27 cellular contexts compared by ENCODE assay signal in genomic region chr1:53514436-53514835, GRCh38. TPM values are rescaled to one million over a fixed set of nuclear protein-coding genes. Genes with fewer than 3 reads are reported as not detected.
A peak's percentile ranks its signal among the peaks of the same experiment; 100 is the strongest.
DNase-seq lines count a peak whose midpoint lies in the region; ATAC-seq, FAIRE-seq and TF ChIP-seq lines count a peak whose summit lies in the region.
"Had no signal": no experiment of that assay in that cellular context is flagged by ENCODE, and none has a peak within 500 bp of the region (broad histone marks: within the 10 kb centered on the region; RNA-seq: fewer than 3 reads in every experiment).

No MANE protein-coding gene starts in this region.

- peaks cover 4% of the 10 kb centered on the region for H3K27me3 ChIP-seq in osteoblast (ENCODE audit: insufficient read depth, low read length)
- H3K27me3 ChIP-seq in SJCRH30: peaks cover 43% of the 10 kb centered on the region; the same call in 1 of the 2 replicates
- H3K27me3 ChIP-seq: BE2C; BLaER1 treated with 17β-estradiol and CSF1 and Interleukin-3, amounts not matched to agents 10 nM and 100 nM had no signal

- H3K4me3 Mint-ChIP-seq in central memory CD8-positive, alpha-beta T cell: no peak overlapping the region
- H3K4me3 Mint-ChIP-seq in nephron progenitor cell: no peak overlapping the region
- H3K4me3 Mint-ChIP-seq: CD14-positive monocyte; CD4-positive, alpha-beta T cell; CD8-positive, alpha-beta memory T cell; H9 had no signal

- H3K79me2 ChIP-seq in osteoblast (ENCODE audit: insufficient read depth, low read length): no peaks in the 10 kb centered on the region

- no peak overlapping the region for H3K4me3 ChIP-seq in osteoblast (ENCODE audit: insufficient read depth, low read length)
- H3K4me3 ChIP-seq in SJCRH30: no peak overlapping the region
- H3K4me3 ChIP-seq: A549; BLaER1 treated with 17β-estradiol and CSF1 and Interleukin-3, amounts not matched to agents 10 nM and 100 nM; GM12878; GM23248 had no signal

- FAIRE-seq in RCC 7860 (lab: Jason Lieb, UNC): no peak
- FAIRE-seq: A549, D721Med, GM12878, GM19239 had no signal

- H3K27ac ChIP-seq in VCaP: peak overlapping the region; percentile 91; the same call in 1 of the 2 replicates
- no peak overlapping the region for H3K27ac ChIP-seq in osteoblast (ENCODE audit: low read depth, low read length)
- no peak overlapping the region for H3K27ac ChIP-seq in SJCRH30
- H3K27ac ChIP-seq: A549; BLaER1 treated with 17β-estradiol and CSF1 and Interleukin-3, amounts not matched to agents 10 nM and 100 nM; GM23248 had no signal

- no peak for DNase-seq in central memory CD8-positive, alpha-beta T cell (ENCODE audit: low spot score in 2 of 2)
- DNase-seq in nephron progenitor cell (no peak), osteoblast (ENCODE audit: insufficient read length, low spot score, missing footprints) (peak; percentile 73), T-helper 2 cell (no peak), RCC 7860 (ENCODE audit: low spot score) (no peak), SJCRH30 (no peak)
- DNase-seq: 8988T; ACHN; AML-193; BE2C; CD4-positive, alpha-beta T cell; CD8-positive, alpha-beta memory T cell; DMS 273 treated with DMSO at 0.1 percent for 48 hours; DMS79; EL; GDM1; GM23248; H9 had no signal

- no peaks in the 10 kb centered on the region for H3K9me3 Mint-ChIP-seq in central memory CD8-positive, alpha-beta T cell
- no peaks in the 10 kb centered on the region for H3K9me3 Mint-ChIP-seq in nephron progenitor cell
- H3K9me3 Mint-ChIP-seq: CD14-positive monocyte; CD4-positive, alpha-beta T cell; CD8-positive, alpha-beta memory T cell had no signal

- no peak overlapping the region for H3K4me2 ChIP-seq in osteoblast (ENCODE audit: insufficient read depth, low read length)
- H3K4me2 ChIP-seq: A549; BLaER1 treated with 17β-estradiol and CSF1 and Interleukin-3, amounts not matched to agents 10 nM and 100 nM had no signal

- peaks cover 2% of the 10 kb centered on the region for H3K36me3 Mint-ChIP-seq in central memory CD8-positive, alpha-beta T cell (ENCODE audit: insufficient read depth)
- no peaks in the 10 kb centered on the region for H3K36me3 Mint-ChIP-seq in nephron progenitor cell (ENCODE audit: low read depth)
- H3K36me3 Mint-ChIP-seq: CD14-positive monocyte; CD8-positive, alpha-beta memory T cell had no signal

- H3K9me3 ChIP-seq in osteoblast (ENCODE audit: low read depth, low read length): no peaks in the 10 kb centered on the region
- H3K9me3 ChIP-seq in SJCRH30 (replicated peaks): no peaks in the 10 kb centered on the region
- H3K9me3 ChIP-seq: A549; BE2C; BLaER1 treated with 17β-estradiol and CSF1 and Interleukin-3, amounts not matched to agents 10 nM and 100 nM had no signal

- H2AFZ ChIP-seq in osteoblast (ENCODE audit: low read length): no peak overlapping the region
- H2AFZ ChIP-seq: GM23248 had no signal

- no peaks in the 10 kb centered on the region for H3K36me3 ChIP-seq in osteoblast (ENCODE audit: insufficient read depth, low read length)
- H3K36me3 ChIP-seq in SJCRH30: no peaks in the 10 kb centered on the region
- H3K36me3 ChIP-seq: BE2C; BLaER1 treated with 17β-estradiol and CSF1 and Interleukin-3, amounts not matched to agents 10 nM and 100 nM had no signal

- H3K4me1 ChIP-seq in osteoblast (ENCODE audit: insufficient read depth, low read length): peaks cover 26% of the 10 kb centered on the region
- H3K4me1 ChIP-seq in SJCRH30: peaks cover 4% of the 10 kb centered on the region; the same call in 1 of the 2 replicates

- H3K27ac Mint-ChIP-seq in central memory CD8-positive, alpha-beta T cell (ENCODE audit: low read depth): peak overlapping the region; percentile 27
- H3K27ac Mint-ChIP-seq in nephron progenitor cell: peak overlapping the region; percentile 15
- H3K27ac Mint-ChIP-seq: CD4-positive, alpha-beta T cell; CD8-positive, alpha-beta memory T cell had no signal

- no peak for ATAC-seq in central memory CD8-positive, alpha-beta T cell (replicated peaks; ENCODE audit: extremely low read depth, poor library complexity, severe bottlenecking)
- ATAC-seq: A549, GM12878, HCT116 had no signal

- peaks cover 10% of the 10 kb centered on the region for H4K20me1 ChIP-seq in osteoblast (ENCODE audit: insufficient read depth, low read length)

- peaks cover 1% of the 10 kb centered on the region for H3K4me1 Mint-ChIP-seq in central memory CD8-positive, alpha-beta T cell
- peaks cover 78% of the 10 kb centered on the region for H3K4me1 Mint-ChIP-seq in nephron progenitor cell
- H3K4me1 Mint-ChIP-seq: CD8-positive, alpha-beta memory T cell had no signal

- TF ChIP-seq CTCF in VCaP (conservative IDR thresholded peaks at IDR 0.05) (no peak), nephron progenitor cell (IDR thresholded peaks at IDR 0.05) (no peak), osteoblast (IDR thresholded peaks at IDR 0.05; ENCODE audit: extremely low read depth, low read depth, low read length) (no peak)

- H3K27me3 Mint-ChIP-seq in central memory CD8-positive, alpha-beta T cell: no peaks in the 10 kb centered on the region
- peaks cover 3% of the 10 kb centered on the region for H3K27me3 Mint-ChIP-seq in nephron progenitor cell (ENCODE audit: low read depth, poor library complexity)
- H3K27me3 Mint-ChIP-seq: CD4-positive, alpha-beta T cell; CD8-positive, alpha-beta memory T cell had no signal

RNA-seq across cellular contexts. Expression of gene DMRTB1, which starts 55.2 kb away (rescaled TPM):
- not detected in 2 replicates for total RNA-seq in osteoblast
- not detected in 2 replicates for total RNA-seq in SJCRH30 (2014; rRNA removed; shearing (Covaris generic))
- total RNA-seq: CD4-positive, alpha-beta T cell; CD8-positive, alpha-beta memory T cell; GM12878; GM23248; H4; H9 had no signal
